In genomic region chr21:37430184-37430821, GRCh38 we compare ENCODE assay signal across 14 cellular contexts.
DNase-seq lines count a peak whose midpoint lies in the region; ATAC-seq, FAIRE-seq and TF ChIP-seq lines count a peak whose summit lies in the region.
"Had no signal": no experiment of that assay in that cellular context is flagged by ENCODE, and none has a peak within 500 bp of the region (broad histone marks: within the 10 kb centered on the region; RNA-seq: fewer than 3 reads in every experiment).

No MANE protein-coding gene starts in this region.

- H3K27me3 Mint-ChIP-seq in MCF 10A (ENCODE audit: insufficient read depth, unreplicated experiment), result no peaks in the 10 kb centered on the region

- intact Hi-C loops in MCF 10A (cut with micrococcal nuclease) (no loop called here), HepG2 (cut with micrococcal nuclease; ENCODE audit: unreplicated experiment) (loop anchor here (5.0 kb wide), 1 partner anchor 53 kb away; no protein-coding TSS in a partner anchor), upper lobe of right lung (cut with DNase I) (no loop called here)

- peaks cover 38% of the 10 kb centered on the region for H3K36me3 Mint-ChIP-seq in MCF 10A (ENCODE audit: insufficient read depth, unreplicated experiment)

- in situ Hi-C loops in HepG2 (cut with HindIII; ENCODE audit: extremely low pct_ligation_motif_present, low pct_unique_long_range_greater_than_20kb), result no loop called here

- H3K4me1 Mint-ChIP-seq in MCF 10A (ENCODE audit: insufficient read depth, unreplicated experiment), result peaks cover 26% of the 10 kb centered on the region

- peak overlapping the region; percentile 19 for H3K27ac ChIP-seq in HepG2 (ENCODE audit: extremely low read length, insufficient read depth, low read length)
- no peak overlapping the region for H3K27ac ChIP-seq in upper lobe of right lung
- H3K27ac ChIP-seq: HL-60, WERI-Rb-1 had no signal

- H3K79me2 ChIP-seq in HepG2 (ENCODE audit: insufficient read depth, low read length), result peaks cover 71% of the 10 kb centered on the region

- 43% methylated on average over 6 of the region's 6 CpGs for WGBS in HepG2 (ENCODE audit: low lambda C conversion rate)

- no peak overlapping the region for H3K9ac ChIP-seq in HepG2 (ENCODE audit: insufficient read depth, low read depth, low read length)

- H3K4me1 ChIP-seq in HepG2 (ENCODE audit: insufficient read depth, low read length), result peaks cover 37% of the 10 kb centered on the region
- peaks cover 3% of the 10 kb centered on the region for H3K4me1 ChIP-seq in upper lobe of right lung

- H2AFZ ChIP-seq in HepG2 (ENCODE audit: low read length), result no peak overlapping the region

- peak overlapping the region; percentile 46 for H3K27ac Mint-ChIP-seq in MCF 10A (ENCODE audit: low read depth, unreplicated experiment)
- H3K27ac Mint-ChIP-seq: activated T-helper 1 cell treated with anti-CD3 and anti-CD28 coated beads, Interleukin-12 subunit alpha, Interleukin-12 subunit beta, Interleukin-2, Interleukin-4 antibody, amounts not matched to agents 30 ng/mL and 10 ng/mL and 1 ng/mL, durations not matched to agents 14 hours and 24 hours and 36 hours had no signal

- CTCF ChIA-PET in MCF 10A (lab: Yijun Ruan, JAX) (no interaction called here), HepG2 (lab: Yijun Ruan, JAX; ENCODE audit: low intra/inter-chr PET ratio, low total read pairs) (no interaction called here)

- TF ChIP-seq CTCF in MCF 10A (IDR thresholded peaks at IDR 0.05; ENCODE audit: unreplicated experiment) (no peak), HepG2 (CRISPR knock-in tag; IDR thresholded peaks at IDR 0.05) (no peak), upper lobe of right lung (IDR thresholded peaks at IDR 0.05) (no peak)

- H3K36me3 ChIP-seq in HepG2 (replicated peaks in 1 of 2; ENCODE audit: control insufficient read depth in 1 of 2, insufficient read depth in 2 of 2, low read length in 2 of 2) (peaks cover 6 to 8% of the 10 kb centered on the region in 2 experiments; a peak in 3 of 5 replicates), upper lobe of right lung (peaks cover 8% of the 10 kb centered on the region)

- DNase-seq in stimulated activated CD4-positive, alpha-beta T cell treated with anti-CD3 and anti-CD28 coated beads, Interleukin-1b, Interleukin-23, amount 100 ng/mL, for 48 hours, result peak; percentile 22
- no peak for DNase-seq in stimulated activated CD4-positive, alpha-beta T cell treated with anti-CD3 and anti-CD28 coated beads, Interleukin-2, amount 100 ng/mL, for 24 hours
- DNase-seq in MCF 10A (ENCODE audit: unreplicated experiment) (no peak), HepG2 (ENCODE audit: low spot score) (peak; percentile 69), upper lobe of right lung (no peak)
- DNase-seq: AML-193, NCI-H1092 treated with DMSO at 0.1 percent for 48 hours, WERI-Rb-1 had no signal

- FAIRE-seq in HepG2 (lab: Jason Lieb, UNC), result peak; percentile 83
- FAIRE-seq: G401.6 had no signal

- H3K4me3 ChIP-seq in HepG2 (replicated peaks in 1 of 3; ENCODE audit: insufficient read depth in 1 of 3, low read depth in 2 of 3, low read length in 3 of 3) (no peak overlapping the region), upper lobe of right lung (no peak overlapping the region)

- H3K27me3 ChIP-seq in HepG2 (ENCODE audit: control insufficient read depth in 1 of 2, insufficient read depth in 2 of 2, low read length in 2 of 2) (no peaks in the 10 kb centered on the region), upper lobe of right lung (no peaks in the 10 kb centered on the region)

- H3K9me3 ChIP-seq in HepG2 (ENCODE audit: low read length) (no peaks in the 10 kb centered on the region), upper lobe of right lung (no peaks in the 10 kb centered on the region)

- TF ChIP-seq POLR2A in HepG2 (IDR thresholded peaks at IDR 0.05; ENCODE audit: insufficient read depth in 1 of 2, low read depth in 2 of 2, low read length in 2 of 2), result no peak
- no peak for TF ChIP-seq POLR2A in GM18505 (IDR thresholded peaks at IDR 0.05; ENCODE audit: borderline replicate concordance, extremely low read depth, insufficient read depth, insufficient read length)

- H3K4me3 Mint-ChIP-seq in MCF 10A (ENCODE audit: unreplicated experiment), result no peak overlapping the region
- H3K4me3 Mint-ChIP-seq: activated T-helper 1 cell treated with anti-CD3 and anti-CD28 coated beads, Interleukin-12 subunit alpha, Interleukin-12 subunit beta, Interleukin-2, Interleukin-4 antibody, amounts not matched to agents 30 ng/mL and 10 ng/mL and 1 ng/mL, durations not matched to agents 14 hours and 24 hours and 36 hours had no signal

- no peaks in the 10 kb centered on the region for H3K9me3 Mint-ChIP-seq in MCF 10A (ENCODE audit: unreplicated experiment)
- H3K9me3 Mint-ChIP-seq: activated T-helper 1 cell treated with anti-CD3 and anti-CD28 coated beads, Interleukin-12 subunit alpha, Interleukin-12 subunit beta, Interleukin-2, Interleukin-4 antibody, amounts not matched to agents 30 ng/mL and 10 ng/mL and 1 ng/mL, durations not matched to agents 14 hours and 24 hours and 36 hours had no signal

- POLR2A ChIA-PET in MCF 10A (lab: Yijun Ruan, JAX), result interaction anchor here (0.8 kb wide), 1 partner anchor 163 kb away, joined by 4 read pairs; the partner anchor contains the start of gene VPS26C
- POLR2A ChIA-PET in HepG2 (lab: Yijun Ruan, JAX), result no interaction called here

- TF ChIP-seq EP300 in HepG2 (IDR thresholded peaks at IDR 0.05; ENCODE audit: low read depth in 2 of 2, low read length in 2 of 2) (no peak), HepG2 (CRISPR knock-in tag; IDR thresholded peaks at IDR 0.05; ENCODE audit: borderline replicate concordance) (no peak)

- BruUV-seq in MCF 10A (replicated peaks; lab: Mats Ljungman, UMichigan), result no TSS peak
- no TSS peak for BruUV-seq in HepG2 (replicated peaks; lab: Mats Ljungman, UMichigan)

- H4K20me1 ChIP-seq in HepG2 (ENCODE audit: insufficient read depth, low read length), result peaks cover 35% of the 10 kb centered on the region

- ATAC-seq in HepG2 (peak; percentile 97), upper lobe of right lung (peak; percentile 31), GM18505 (IDR thresholded peaks at IDR 0.05; ENCODE audit: unreplicated experiment) (no peak), HG03139 (IDR thresholded peaks at IDR 0.05; ENCODE audit: unreplicated experiment) (no peak), HG03378 (IDR thresholded peaks at IDR 0.05; ENCODE audit: unreplicated experiment) (no peak)

- H3K4me2 ChIP-seq in HepG2 (ENCODE audit: low read depth, low read length), result peak overlapping the region; percentile 21

- no peak for TF ChIP-seq RAD21 in HepG2 (CRISPR knock-in tag; IDR thresholded peaks at IDR 0.05)

TF ChIP-seq in HepG2, 621 proteins besides CTCF, POLR2A, EP300 and RAD21 (continues in another document):
- TF ChIP-seq ZNF510 (CRISPR knock-in tag; IDR thresholded peaks at IDR 0.05; ENCODE audit: low read depth), result no peak
- 0 out of 2 replicates have a peak, but pooled peaks have one; percentile 17 for TF ChIP-seq PHF21A (CRISPR knock-in tag; IDR thresholded peaks at IDR 0.05)
- TF ChIP-seq, protein P1, sequence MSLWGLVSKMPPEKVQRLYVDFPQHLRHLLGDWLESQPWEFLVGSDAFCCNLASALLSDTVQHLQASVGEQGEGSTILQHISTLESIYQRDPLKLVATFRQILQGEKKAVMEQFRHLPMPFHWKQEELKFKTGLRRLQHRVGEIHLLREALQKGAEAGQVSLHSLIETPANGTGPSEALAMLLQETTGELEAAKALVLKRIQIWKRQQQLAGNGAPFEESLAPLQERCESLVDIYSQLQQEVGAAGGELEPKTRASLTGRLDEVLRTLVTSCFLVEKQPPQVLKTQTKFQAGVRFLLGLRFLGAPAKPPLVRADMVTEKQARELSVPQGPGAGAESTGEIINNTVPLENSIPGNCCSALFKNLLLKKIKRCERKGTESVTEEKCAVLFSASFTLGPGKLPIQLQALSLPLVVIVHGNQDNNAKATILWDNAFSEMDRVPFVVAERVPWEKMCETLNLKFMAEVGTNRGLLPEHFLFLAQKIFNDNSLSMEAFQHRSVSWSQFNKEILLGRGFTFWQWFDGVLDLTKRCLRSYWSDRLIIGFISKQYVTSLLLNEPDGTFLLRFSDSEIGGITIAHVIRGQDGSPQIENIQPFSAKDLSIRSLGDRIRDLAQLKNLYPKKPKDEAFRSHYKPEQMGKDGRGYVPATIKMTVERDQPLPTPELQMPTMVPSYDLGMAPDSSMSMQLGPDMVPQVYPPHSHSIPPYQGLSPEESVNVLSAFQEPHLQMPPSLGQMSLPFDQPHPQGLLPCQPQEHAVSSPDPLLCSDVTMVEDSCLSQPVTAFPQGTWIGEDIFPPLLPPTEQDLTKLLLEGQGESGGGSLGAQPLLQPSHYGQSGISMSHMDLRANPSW (CRISPR knock-in tag; IDR thresholded peaks at IDR 0.05; ENCODE audit: borderline replicate concordance), result no peak
- no peak for TF ChIP-seq GPN1 (CRISPR knock-in tag; IDR thresholded peaks at IDR 0.05; ENCODE audit: borderline replicate concordance)
- TF ChIP-seq TMF1 (CRISPR knock-in tag; IDR thresholded peaks at IDR 0.05; ENCODE audit: low read depth), result no peak
- no peak for TF ChIP-seq GPBP1L1 (CRISPR knock-in tag; IDR thresholded peaks at IDR 0.05)
- TF ChIP-seq ZNF644 (CRISPR knock-in tag; IDR thresholded peaks at IDR 0.05; ENCODE audit: low read depth), result 0 out of 2 replicates have a peak, but pooled peaks have one; percentile 33
- no peak for TF ChIP-seq FOXA3 (CRISPR knock-in tag; IDR thresholded peaks at IDR 0.05)
- no peak for TF ChIP-seq ZNF788 (CRISPR knock-in tag; IDR thresholded peaks at IDR 0.05; ENCODE audit: borderline replicate concordance)
- TF ChIP-seq ZNF484 (CRISPR knock-in tag; IDR thresholded peaks at IDR 0.05; ENCODE audit: borderline replicate concordance, low read depth), result no peak
- TF ChIP-seq RELA (CRISPR knock-in tag; IDR thresholded peaks at IDR 0.05), result no peak

Comparison
In these comparisons a context has a peak if more than half of its experiments do, and no peak if none do; other contexts are left out.
1. DNase-seq: peak in stimulated activated CD4-positive, alpha-beta T cell treated with anti-CD3 and anti-CD28 coated beads, Interleukin-1b, Interleukin-23, amount 100 ng/mL, for 48 hours (single experiment) and HepG2 (single experiment); none in stimulated activated CD4-positive, alpha-beta T cell treated with anti-CD3 and anti-CD28 coated beads, Interleukin-2, amount 100 ng/mL, for 24 hours (0 of 2), MCF 10A (single experiment) and upper lobe of right lung (single experiment).
2. ATAC-seq: peak in HepG2 (single experiment) and upper lobe of right lung (single experiment); none in GM18505 (single experiment), HG03139 (single experiment) and HG03378 (single experiment).